8 cellular contexts compared by ENCODE assay signal in the genomic region with DNA sequence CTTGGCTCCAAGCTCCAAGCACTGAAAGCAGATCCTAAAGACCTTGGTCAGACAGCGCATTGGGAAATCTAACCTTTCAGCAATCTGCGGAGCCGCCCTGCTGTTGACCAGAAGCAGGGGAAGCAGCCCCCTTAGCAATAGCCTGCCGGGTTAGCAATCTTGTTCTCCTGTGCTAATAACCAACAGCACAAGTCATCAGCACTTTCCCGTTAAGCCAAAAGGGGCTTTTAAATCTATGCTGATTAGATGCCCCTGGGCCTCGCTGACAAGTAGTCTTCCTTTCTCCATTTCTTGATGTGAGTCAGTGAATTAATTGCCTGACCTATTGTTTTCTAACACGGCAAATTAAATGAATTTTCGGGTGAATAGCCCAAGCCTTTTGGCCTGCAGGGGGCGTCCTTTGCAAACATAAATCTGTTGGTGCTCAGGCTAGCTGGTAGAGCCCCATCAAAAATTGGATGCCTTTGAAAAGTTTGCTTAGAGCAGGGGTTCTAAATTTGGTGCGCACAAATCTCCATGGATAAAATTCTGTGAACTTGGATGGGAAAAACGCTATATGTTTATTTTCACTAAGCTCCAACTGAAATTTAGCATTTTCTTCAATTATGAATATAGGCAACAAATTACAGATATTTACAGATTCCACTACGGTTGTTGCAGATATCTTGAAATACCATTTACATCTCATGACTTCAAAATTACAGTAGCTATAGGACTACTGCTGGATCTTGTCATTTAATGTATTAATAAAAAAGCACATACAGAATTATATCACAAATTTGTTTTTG. TPM values are rescaled to one million over a fixed set of nuclear protein-coding genes. Genes with fewer than 3 reads are reported as not detected.
DNase-seq lines count a peak whose midpoint lies in the region; ATAC-seq lines count a peak whose summit lies in the region.

No MANE protein-coding gene starts in this region.

- DNase-seq in AG08395 (ENCODE audit: low spot score): peak; percentile 74
- peak; percentile 75 for DNase-seq in M059J (ENCODE audit: low read depth)
- peak; percentile 70 for DNase-seq in T follicular helper cell (ENCODE audit: low read depth)
- DNase-seq in adipocyte (ENCODE audit: low read depth): peak; percentile 96
- DNase-seq in left ventricle myocardium superior: peak; percentile 92
- peak; percentile 87 to 94 for DNase-seq in aorta

- 7 to 8% methylated on average over 12 of the region's 12 CpGs for WGBS in aorta, 2 donors

- H3K27ac ChIP-seq in rectal smooth muscle tissue (ENCODE audit: low read depth, low read length): no peak overlapping the region
- H3K27ac ChIP-seq in aorta (ENCODE audit: low read depth in 1 of 2, low read length in 2 of 2): no peak overlapping the region

- intact Hi-C loops in left ventricle myocardium superior (cut with micrococcal nuclease): loop anchor here (5.0 to 10.0 kb wide), 2 partner anchors 502 to 725 kb away; no protein-coding TSS in a partner anchor
- intact Hi-C loops in aorta (cut with DNase I): loop anchor here (2.0 to 10.0 kb wide), 3 partner anchors 315 to 502 kb away; no protein-coding TSS in a partner anchor

- H3K4me1 ChIP-seq in adipocyte (ENCODE audit: control insufficient read depth, insufficient read depth, low read length): peaks cover 39% of the 10 kb centered on the region
- no peaks in the 10 kb centered on the region for H3K4me1 ChIP-seq in rectal smooth muscle tissue (ENCODE audit: control insufficient read depth, insufficient read depth, low read length)
- no peaks in the 10 kb centered on the region for H3K4me1 ChIP-seq in aorta (ENCODE audit: control insufficient read depth in 1 of 2, insufficient read depth in 2 of 2, low read length in 2 of 2)

- H3K9me3 ChIP-seq in adipocyte (ENCODE audit: control insufficient read depth, low read length) (no peaks in the 10 kb centered on the region), aorta (ENCODE audit: control insufficient read depth, low read length) (no peaks in the 10 kb centered on the region)

- no peaks in the 10 kb centered on the region for H3K36me3 ChIP-seq in adipocyte (ENCODE audit: control insufficient read depth, insufficient read depth, low read length, severe bottlenecking)
- no peaks in the 10 kb centered on the region for H3K36me3 ChIP-seq in rectal smooth muscle tissue (ENCODE audit: control insufficient read depth, insufficient read depth, low read length)
- no peaks in the 10 kb centered on the region for H3K36me3 ChIP-seq in aorta (ENCODE audit: control insufficient read depth in 1 of 2, insufficient read depth in 2 of 2, low read length in 1 of 2)

- H3K4me3 ChIP-seq in adipocyte (ENCODE audit: low read length) (peak overlapping the region; percentile 71), rectal smooth muscle tissue (ENCODE audit: low read length) (peak overlapping the region; percentile 35), aorta (ENCODE audit: low read length in 2 of 2) (no peak overlapping the region)

- ATAC-seq in GM18907 (IDR thresholded peaks at IDR 0.05; ENCODE audit: unreplicated experiment) (peak; percentile 40), left ventricle myocardium superior (peak; percentile 84), aorta (ENCODE audit: low FRiP score) (peak; percentile 84)

- H3K9ac ChIP-seq in adipocyte (ENCODE audit: low read length) (peak overlapping the region; percentile 68), rectal smooth muscle tissue (ENCODE audit: low read length) (no peak overlapping the region)

- H3K27me3 ChIP-seq in adipocyte (replicated peaks; ENCODE audit: control insufficient read depth, insufficient read depth, low read length) (no peaks in the 10 kb centered on the region), rectal smooth muscle tissue (ENCODE audit: control insufficient read depth, insufficient read depth, low read length) (no peaks in the 10 kb centered on the region), aorta (ENCODE audit: control insufficient read depth in 1 of 2, insufficient read depth in 2 of 2, low read length in 1 of 2) (no peaks in the 10 kb centered on the region)

RNA-seq across cellular contexts. Expression of gene MAIP1, which starts 24.7 kb away (rescaled TPM):
- 27.4 and 34.1 TPM in 2 replicates for total RNA-seq in M059J (2014; rRNA removed; shearing (Covaris generic))
- total RNA-seq in left ventricle myocardium superior (29.2 TPM), aorta (10 to 100 TPM in 1 of 2 donors, 1 to 10 TPM in 1; 9.9 to 12.3 TPM)
- polyA plus RNA-seq in aorta: 10 to 100 TPM in 1 of 2 donors, 1 to 10 TPM in 1; 9.0 to 15.7 TPM

RNA-seq across cellular contexts. Expression of gene TYW5, which starts 24.7 kb away (rescaled TPM):
- total RNA-seq in M059J (2014; rRNA removed; shearing (Covaris generic)): 4.7 and 6.4 TPM in 2 replicates
- total RNA-seq in left ventricle myocardium superior: 2.5 TPM
- total RNA-seq in aorta: 1 to 10 TPM; 5.2 to 9.0 TPM
- 1 to 10 TPM; 2.5 to 4.7 TPM for polyA plus RNA-seq in aorta

Comparison
In these comparisons a context has a peak if more than half of its experiments do, and no peak if none do; other contexts are left out.
1. H3K4me3 ChIP-seq: peak in adipocyte (single experiment) and rectal smooth muscle tissue (single experiment); none in aorta (0 of 2).
2. Peak in every context shown above with its lines, with median percentiles within 50 percentile points of each other: DNase-seq and ATAC-seq.